Comparison of ENCODE assay signal across 11 cellular contexts in genomic region chr4:37665347-37666009, GRCh38. TPM values are rescaled to one million over a fixed set of nuclear protein-coding genes. Genes with fewer than 3 reads are reported as not detected.
DNase-seq lines count a peak whose midpoint lies in the region; ATAC-seq, FAIRE-seq and TF ChIP-seq lines count a peak whose summit lies in the region.
"Had no signal": no experiment of that assay in that cellular context is flagged by ENCODE, and none has a peak within 500 bp of the region (broad histone marks: within the 10 kb centered on the region; RNA-seq: fewer than 3 reads in every experiment).

No MANE protein-coding gene starts in this region.

- H3K27me3 ChIP-seq in left ventricle myocardium inferior (ENCODE audit: low read depth) (no peaks in the 10 kb centered on the region), neuronal stem cell (ENCODE audit: control insufficient read depth in 3 of 3, insufficient read depth in 3 of 3, low read depth in 1 of 3, low read length in 3 of 3) (no peaks in the 10 kb centered on the region), PC-3 (ENCODE audit: low read length) (no peaks in the 10 kb centered on the region)

- H2AFZ ChIP-seq in neuronal stem cell (ENCODE audit: low read length) (no peak overlapping the region), PC-3 (ENCODE audit: low read length) (no peak overlapping the region)

- H4K91ac ChIP-seq in neuronal stem cell (ENCODE audit: low read depth, low read length, poor library complexity), result no peak overlapping the region

- no peak overlapping the region for H2BK5ac ChIP-seq in neuronal stem cell (ENCODE audit: low read length)

- no peaks in the 10 kb centered on the region for H3K9me2 ChIP-seq in PC-3 (replicated peaks; ENCODE audit: low read length)

- no peak for TF ChIP-seq EP300 in A549 (IDR thresholded peaks at IDR 0.05)

- H3K18ac ChIP-seq in neuronal stem cell (ENCODE audit: low read length), result no peak overlapping the region

- no peaks in the 10 kb centered on the region for H3K36me3 ChIP-seq in left ventricle myocardium inferior
- H3K36me3 ChIP-seq in neuronal stem cell (replicated peaks in 1 of 2; ENCODE audit: control insufficient read depth in 2 of 2, insufficient read depth in 2 of 2, low read length in 2 of 2), result no peaks in the 10 kb centered on the region
- H3K36me3 ChIP-seq in PC-3 (ENCODE audit: low read depth, low read length), result no peaks in the 10 kb centered on the region

- H3K27ac ChIP-seq in A549 (peak overlapping the region; percentile 56 to 83), angular gyrus (ENCODE audit: low read depth, low read length) (peak overlapping the region; percentile 35), left ventricle myocardium inferior (replicated peaks) (peak overlapping the region; percentile 72), neuronal stem cell (replicated peaks; ENCODE audit: low read length) (no peak overlapping the region), PC-3 (ENCODE audit: low read length) (no peak overlapping the region)

- H3K4me1 ChIP-seq in A549 (peaks cover 69% of the 10 kb centered on the region), left ventricle myocardium inferior (peaks cover 80% of the 10 kb centered on the region), neuronal stem cell (ENCODE audit: control insufficient read depth in 2 of 2, insufficient read depth in 1 of 2, low read depth in 1 of 2, low read length in 2 of 2) (peaks cover 25 to 38% of the 10 kb centered on the region in 2 donors), PC-3 (ENCODE audit: insufficient read depth, low read length) (peaks cover 18% of the 10 kb centered on the region)

- H3K14ac ChIP-seq in neuronal stem cell (ENCODE audit: low read length), result no peak overlapping the region

- H2BK12ac ChIP-seq in neuronal stem cell (ENCODE audit: low read length), result no peak overlapping the region

- no peak overlapping the region for H3K9ac ChIP-seq in neuronal stem cell (ENCODE audit: low read depth, low read length, poor library complexity)
- no peak overlapping the region for H3K9ac ChIP-seq in PC-3 (ENCODE audit: low read length)

- DNase-seq in A549 (ENCODE audit: low read depth in 1 of 2, low spot score in 1 of 2), result no peak
- no peak for DNase-seq in left ventricle myocardium inferior
- DNase-seq in neuronal stem cell (ENCODE audit: low spot score), result no peak
- no peak for DNase-seq in PC-3
- no peak for DNase-seq in cortex of kidney (lab: John Stamatoyannopoulos, UW)
- DNase-seq: activated CD4-positive, alpha-beta T cell treated with anti-CD3 and anti-CD28 coated beads, Interleukin-2, amount 10 ng/mL, durations not matched to agents 7 days and 5 days; GDM1; midbrain had no signal

- CTCF ChIA-PET in A549 (lab: Yijun Ruan, JAX), result interaction anchor here (1.1 to 2.1 kb wide), 3 partner anchors 18 to 63 kb away, joined by 5 to 6 read pairs (median 5); no protein-coding TSS in a partner anchor
- CTCF ChIA-PET in PC-3 (lab: Charles Lee), result no interaction called here

- H4K20me1 ChIP-seq in PC-3 (ENCODE audit: low read length), result no peaks in the 10 kb centered on the region

- H2BK15ac ChIP-seq in neuronal stem cell (ENCODE audit: low read length), result no peak overlapping the region

- no peak for TF ChIP-seq RAD21 in A549 (conservative IDR thresholded peaks at IDR 0.05 in 1 of 2, IDR thresholded peaks at IDR 0.05 in 1 of 2)

- TF ChIP-seq CTCF in A549 (IDR thresholded peaks at IDR 0.05) (no peak), left ventricle myocardium inferior (IDR thresholded peaks at IDR 0.05; ENCODE audit: borderline replicate concordance) (no peak), PC-3 (conservative IDR thresholded peaks at IDR 0.05; ENCODE audit: low read depth, low read length) (no peak)

- H4K8ac ChIP-seq in neuronal stem cell (ENCODE audit: low read depth, low read length), result no peak overlapping the region

- no peak overlapping the region for H2BK120ac ChIP-seq in neuronal stem cell (ENCODE audit: low read depth, low read length)

- no peak for ATAC-seq in A549
- ATAC-seq in GM21515 (IDR thresholded peaks at IDR 0.05; ENCODE audit: unreplicated experiment), result no peak
- no peak for ATAC-seq in PC-3
- no peak for ATAC-seq in HG02885 (IDR thresholded peaks at IDR 0.05; ENCODE audit: poor library complexity, unreplicated experiment)

- H3K79me1 ChIP-seq in neuronal stem cell (ENCODE audit: low read depth, low read length), result no peaks in the 10 kb centered on the region

- TF ChIP-seq POLR2A in A549 (IDR thresholded peaks at IDR 0.05; ENCODE audit: low read length), result no peak

- BruUV-seq in PC-3 (replicated peaks; lab: Mats Ljungman, UMichigan), result no TSS peak

- intact Hi-C loops in left ventricle myocardium inferior (cut with micrococcal nuclease), result no loop called here
- intact Hi-C loops in PC-3 (cut with micrococcal nuclease), result no loop called here

- H3K79me2 ChIP-seq in PC-3 (ENCODE audit: low read length), result no peaks in the 10 kb centered on the region

- H3K4ac ChIP-seq in neuronal stem cell (ENCODE audit: low read length), result no peak overlapping the region

- H3K4me2 ChIP-seq in A549, result peak overlapping the region; percentile 69; the same call in 2 of the 3 replicates
- H3K4me2 ChIP-seq in neuronal stem cell (ENCODE audit: insufficient read depth, low read length, poor library complexity, severe bottlenecking), result no peak overlapping the region
- no peak overlapping the region for H3K4me2 ChIP-seq in PC-3 (ENCODE audit: low read length)

- no peaks in the 10 kb centered on the region for H3F3A ChIP-seq in PC-3 (ENCODE audit: low read length, unreplicated experiment)

- 82% methylated on average over 9 of the region's 9 CpGs for WGBS in A549 (ENCODE audit: missing lambda C conversion rate)
- no CpG with 5 or more reads among the region's 9 CpGs for WGBS in neuronal stem cell (ENCODE audit: extremely low coverage in 2 of 2, insufficient read length in 2 of 2, insufficient replicate concordance in 1 of 2), 2 donors

- FAIRE-seq in A549 (lab: Jason Lieb, UNC), result no peak

- POLR2A ChIA-PET in A549 (lab: Yijun Ruan, JAX) (interaction anchor here (1.3 kb wide), 1 partner anchor 21 kb away, joined by 3 read pairs; the partner anchor contains the start of gene RELL1), PC-3 (lab: Charles Lee; ENCODE audit: unreplicated experiment) (no interaction called here)

- H3K23ac ChIP-seq in neuronal stem cell (ENCODE audit: low read depth, low read length, poor library complexity), result no peak overlapping the region

- H3K4me3 ChIP-seq in A549 (no peak overlapping the region), left ventricle myocardium inferior (peak overlapping the region; percentile 19), neuronal stem cell (ENCODE audit: low read length in 2 of 2) (no peak overlapping the region), PC-3 (ENCODE audit: low read length) (no peak overlapping the region)

- H3K9me3 ChIP-seq in A549 (no peaks in the 10 kb centered on the region), left ventricle myocardium inferior (replicated peaks) (no peaks in the 10 kb centered on the region), neuronal stem cell (replicated peaks in 1 of 2; ENCODE audit: control insufficient read depth in 2 of 2, insufficient read depth in 1 of 2, low read depth in 1 of 2, low read length in 2 of 2) (peaks cover 0 to 6% of the 10 kb centered on the region in 2 donors), PC-3 (ENCODE audit: low read length) (no peaks in the 10 kb centered on the region)

- H2AK5ac ChIP-seq in neuronal stem cell (ENCODE audit: low read depth, low read length), result peak overlapping the region; percentile 59

TF ChIP-seq in A549, 52 proteins besides CTCF, POLR2A, EP300 and RAD21 (continues in another document):
- TF ChIP-seq CBX2 (IDR thresholded peaks at IDR 0.05; ENCODE audit: borderline replicate concordance, low read depth) (no peak), ZNF302 (CRISPR knock-in tag; IDR thresholded peaks at IDR 0.05) (no peak), NPAS2 (CRISPR knock-in tag; IDR thresholded peaks at IDR 0.05; ENCODE audit: borderline replicate concordance) (no peak), JUNB (IDR thresholded peaks at IDR 0.05) (no peak), ZC3H11A (IDR thresholded peaks at IDR 0.05) (no peak), FOXS1 (CRISPR knock-in tag; IDR thresholded peaks at IDR 0.05) (no peak), TFCP2L1 (CRISPR knock-in tag; IDR thresholded peaks at IDR 0.05) (no peak), ZFP36 (IDR thresholded peaks at IDR 0.05; ENCODE audit: borderline replicate concordance, partially characterized antibody) (no peak), RARB (CRISPR knock-in tag; IDR thresholded peaks at IDR 0.05) (no peak), FOSL2 (IDR thresholded peaks at IDR 0.05) (no peak), FOSL2 (CRISPR knock-in tag; IDR thresholded peaks at IDR 0.05) (no peak), NFE2L2 (conservative IDR thresholded peaks at IDR 0.05; ENCODE audit: low read length) (no peak)
- TF ChIP-seq, protein P1, sequence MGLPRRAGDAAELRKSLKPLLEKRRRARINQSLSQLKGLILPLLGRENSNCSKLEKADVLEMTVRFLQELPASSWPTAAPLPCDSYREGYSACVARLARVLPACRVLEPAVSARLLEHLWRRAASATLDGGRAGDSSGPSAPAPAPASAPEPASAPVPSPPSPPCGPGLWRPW (IDR thresholded peaks at IDR 0.05), result no peak
- TF ChIP-seq, protein P2, sequence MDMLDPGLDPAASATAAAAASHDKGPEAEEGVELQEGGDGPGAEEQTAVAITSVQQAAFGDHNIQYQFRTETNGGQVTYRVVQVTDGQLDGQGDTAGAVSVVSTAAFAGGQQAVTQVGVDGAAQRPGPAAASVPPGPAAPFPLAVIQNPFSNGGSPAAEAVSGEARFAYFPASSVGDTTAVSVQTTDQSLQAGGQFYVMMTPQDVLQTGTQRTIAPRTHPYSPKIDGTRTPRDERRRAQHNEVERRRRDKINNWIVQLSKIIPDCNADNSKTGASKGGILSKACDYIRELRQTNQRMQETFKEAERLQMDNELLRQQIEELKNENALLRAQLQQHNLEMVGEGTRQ (IDR thresholded peaks at IDR 0.05), result no peak

RNA-seq across cellular contexts. Expression of gene RELL1, which starts 20.7 kb away (rescaled TPM):
- polyA plus RNA-seq in A549 (2011; rRNA removed) (7.9 and 9.6 TPM in 2 replicates), A549 (2017; fragmentation: RNase III; extraction: RNeasy Plus Mini Kit Qiagen cat#74134 plus additional on column Dnase treatment) (4.9 to 5.8 TPM (median 5.0 TPM) in 3 replicates)
- polyA plus RNA-seq in A549 (2012; cell fraction: cytosol; rRNA removed), result 3.5 and 4.7 TPM in 2 replicates
- 2.5 and 3.3 TPM in 2 replicates for polyA plus RNA-seq in A549 (2012; cell fraction: nucleus; rRNA removed)
- polyA minus RNA-seq in A549 (2011; rRNA and poly(A)+ RNA removed), result 24.9 and 28.2 TPM in 2 replicates
- total RNA-seq in left ventricle myocardium inferior (22.2 TPM), PC-3 (2014; rRNA removed) (14.6 and 19.5 TPM in 2 replicates)
- 6.4 TPM for polyA plus RNA-seq in neuronal stem cell (2013, experiment 1 of 2)
- 6.5 TPM for polyA plus RNA-seq in neuronal stem cell (2013, experiment 2 of 2)

Comparison
In these comparisons a context has a peak if more than half of its experiments do, and no peak if none do; other contexts are left out.
1. H3K27ac ChIP-seq: peak in A549 (2 of 2), angular gyrus (single experiment) and left ventricle myocardium inferior (single experiment); none in neuronal stem cell (single experiment) and PC-3 (single experiment).